1 cellular context compared by ENCODE assay signal in the genomic region with DNA sequence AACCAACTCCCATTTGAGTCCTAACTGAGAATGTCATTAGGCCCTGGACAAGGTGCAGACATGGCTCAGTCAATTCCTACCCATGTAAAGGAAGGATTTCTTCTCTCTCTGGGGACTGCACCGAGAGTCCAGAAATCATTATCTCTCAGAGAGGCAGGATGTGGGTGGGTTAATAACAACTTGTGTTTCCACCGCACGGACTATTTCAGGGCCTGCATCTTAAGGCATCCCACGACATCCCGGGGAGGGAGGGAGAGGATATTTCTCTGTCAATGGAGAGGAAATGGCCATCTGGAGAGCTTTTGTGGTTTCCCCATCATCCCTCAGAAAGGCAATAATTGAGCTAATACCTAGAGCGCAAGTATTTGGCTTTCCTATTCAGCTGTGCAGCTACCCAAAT.
TF ChIP-seq lines count a peak whose summit lies in the region.

No MANE protein-coding gene starts in this region.

TF ChIP-seq in IMR-90, 13 proteins besides CTCF, POLR2A, EP300 and RAD21:
- TF ChIP-seq USF2 (IDR thresholded peaks at IDR 0.05; ENCODE audit: low read depth, low read length) (no peak), MAZ (IDR thresholded peaks at IDR 0.05; ENCODE audit: borderline replicate concordance, low read depth, low read length) (no peak), RFX5 (IDR thresholded peaks at IDR 0.05; ENCODE audit: low read depth, low read length) (no peak), FOS (IDR thresholded peaks at IDR 0.05; ENCODE audit: low read depth, low read length) (no peak), BHLHE40 (IDR thresholded peaks at IDR 0.05; ENCODE audit: low read depth, low read length) (no peak), MXI1 (IDR thresholded peaks at IDR 0.05; ENCODE audit: borderline replicate concordance, low read depth, low read length) (no peak), CHD1 (IDR thresholded peaks at IDR 0.05; ENCODE audit: low read depth, low read length) (no peak), RCOR1 (IDR thresholded peaks at IDR 0.05; ENCODE audit: insufficient replicate concordance, low read length) (no peak), SMC3 (IDR thresholded peaks at IDR 0.05; ENCODE audit: low read depth, low read length) (no peak), MAFK (IDR thresholded peaks at IDR 0.05; ENCODE audit: low read depth, low read length) (no peak), NFE2L2 (IDR thresholded peaks at IDR 0.05; ENCODE audit: low read depth, low read length) (no peak), ELK1 (IDR thresholded peaks at IDR 0.05; ENCODE audit: borderline replicate concordance, low read depth, low read length) (no peak), CEBPB (IDR thresholded peaks at IDR 0.05; ENCODE audit: low read depth, low read length) (no peak)
